In genomic region chr1:203663294-203663693, GRCh38 we compare ENCODE assay signal across 9 cellular contexts. TPM values are rescaled to one million over a fixed set of nuclear protein-coding genes. Genes with fewer than 3 reads are reported as not detected.
DNase-seq lines count a peak whose midpoint lies in the region; ATAC-seq, FAIRE-seq and TF ChIP-seq lines count a peak whose summit lies in the region.
"Had no signal": no experiment of that assay in that cellular context is flagged by ENCODE, and none has a peak within 500 bp of the region (broad histone marks: within the 10 kb centered on the region; RNA-seq: fewer than 3 reads in every experiment).

No MANE protein-coding gene starts in this region.

- H2BK12ac ChIP-seq in mesenchymal stem cell (ENCODE audit: low read length in 2 of 2): no peak overlapping the region

- H3K4me2 ChIP-seq in astrocyte (ENCODE audit: low read length) (peak overlapping the region; percentile 73), mesenchymal stem cell (ENCODE audit: low read length, poor library complexity, severe bottlenecking) (no peak overlapping the region)

- no peak for TF ChIP-seq CTCF in astrocyte (IDR thresholded peaks at IDR 0.05; ENCODE audit: insufficient read depth, low read depth, low read length)

- WGBS in mesenchymal stem cell: 37% methylated on average over 2 of the region's 2 CpGs

- H3K9me3 ChIP-seq in astrocyte (ENCODE audit: insufficient read depth, low read depth, low read length) (no peaks in the 10 kb centered on the region), mesenchymal stem cell (ENCODE audit: control insufficient read depth, low read length) (no peaks in the 10 kb centered on the region)

- intact Hi-C loops in left colon (cut with DNase I, micrococcal nuclease): no loop called here

- H3K4ac ChIP-seq in mesenchymal stem cell (ENCODE audit: low read depth in 1 of 2, low read length in 2 of 2): no peak overlapping the region

- H2AFZ ChIP-seq in ACC112 (ENCODE audit: low read length, unreplicated experiment): no peak overlapping the region
- H2AFZ ChIP-seq in astrocyte (ENCODE audit: low read depth, low read length): no peak overlapping the region
- no peak overlapping the region for H2AFZ ChIP-seq in mesenchymal stem cell (ENCODE audit: low read depth, low read length)

- peak overlapping the region in 1 of 2 experiments; percentile 11 for H3K18ac ChIP-seq in mesenchymal stem cell (ENCODE audit: low read depth in 1 of 2, low read length in 2 of 2)

- peaks cover 36% of the 10 kb centered on the region for H3K79me1 ChIP-seq in mesenchymal stem cell (replicated peaks; ENCODE audit: low read length, poor library complexity, severe bottlenecking)

- peak overlapping the region; percentile 36 for H3K4me3 ChIP-seq in ACC112 (ENCODE audit: low read depth, low read length)
- no peak overlapping the region for H3K4me3 ChIP-seq in astrocyte (ENCODE audit: insufficient read depth, low read depth, low read length)
- H3K4me3 ChIP-seq in mesenchymal stem cell (ENCODE audit: insufficient read depth in 1 of 2, low read depth in 1 of 2, low read length in 2 of 2): no peak overlapping the region

- peak; percentile 93 for FAIRE-seq in astrocyte (lab: Jason Lieb, UNC)

- no peak overlapping the region for H4K91ac ChIP-seq in mesenchymal stem cell (ENCODE audit: low read length)

- peak overlapping the region; percentile 86 for H3K27ac Mint-ChIP-seq in astrocyte (ENCODE audit: unreplicated experiment)
- H3K27ac Mint-ChIP-seq: memory B cell had no signal

- peak; percentile 93 for DNase-seq in HPDE6-E6E7 (ENCODE audit: extremely low spot score)
- DNase-seq in astrocyte (ENCODE audit: low read depth): peak; percentile 99
- peak; percentile 96 for DNase-seq in mesenchymal stem cell
- DNase-seq in NCI-H1694 treated with DMSO at 0.1 percent for 48 hours (lab: John Stamatoyannopoulos, UW): no peak
- DNase-seq in left colon: no peak
- DNase-seq in HuH-7.5 (ENCODE audit: low spot score): no peak

- no peak overlapping the region for H2BK5ac ChIP-seq in mesenchymal stem cell (ENCODE audit: low read depth, low read length, poor library complexity, severe bottlenecking)

- H3K4me1 Mint-ChIP-seq in astrocyte (ENCODE audit: low read depth, unreplicated experiment): peaks cover 35% of the 10 kb centered on the region

- H3K23ac ChIP-seq in mesenchymal stem cell (ENCODE audit: low read length in 2 of 2): no peak overlapping the region

- H3K27me3 Mint-ChIP-seq in astrocyte (ENCODE audit: low read depth, unreplicated experiment): no peaks in the 10 kb centered on the region
- H3K27me3 Mint-ChIP-seq: memory B cell had no signal

- H3K79me2 ChIP-seq in ACC112 (ENCODE audit: control insufficient read depth, insufficient read depth, low read length, unreplicated experiment) (peaks cover 60% of the 10 kb centered on the region), astrocyte (ENCODE audit: insufficient read depth, low read length) (peaks cover 71% of the 10 kb centered on the region)

- H4K20me1 ChIP-seq in astrocyte (ENCODE audit: insufficient read depth, low read length): peaks cover 11% of the 10 kb centered on the region

- H2AK5ac ChIP-seq in mesenchymal stem cell (ENCODE audit: low read length, severe bottlenecking): no peak overlapping the region

- H3K36me3 ChIP-seq in ACC112 (ENCODE audit: insufficient read depth, low read length): no peaks in the 10 kb centered on the region
- no peaks in the 10 kb centered on the region for H3K36me3 ChIP-seq in astrocyte (ENCODE audit: insufficient read depth, low read length)
- H3K36me3 ChIP-seq in mesenchymal stem cell (ENCODE audit: control insufficient read depth in 1 of 2, insufficient read depth in 2 of 2, low read depth in 1 of 2, low read length in 2 of 2): peaks cover 0 to 26% of the 10 kb centered on the region in 2 experiments

- H3K9ac ChIP-seq in astrocyte (ENCODE audit: low read length) (peak overlapping the region; percentile 80), mesenchymal stem cell (ENCODE audit: low read length) (peak overlapping the region; percentile 77)

- peaks cover 2% of the 10 kb centered on the region for H3K36me3 Mint-ChIP-seq in astrocyte (ENCODE audit: low read depth, unreplicated experiment)

- no peak overlapping the region for H2BK15ac ChIP-seq in mesenchymal stem cell (ENCODE audit: low read depth, poor library complexity, severe bottlenecking)

- H3K4me1 ChIP-seq in ACC112 (ENCODE audit: control insufficient read depth, insufficient read depth, low read length, unreplicated experiment) (peaks cover 41% of the 10 kb centered on the region), astrocyte (ENCODE audit: insufficient read depth, low read length) (peaks cover 35% of the 10 kb centered on the region), mesenchymal stem cell (ENCODE audit: control insufficient read depth, insufficient read depth, low read depth, low read length) (peaks cover 19% of the 10 kb centered on the region)

- H3K9me3 Mint-ChIP-seq in astrocyte (ENCODE audit: unreplicated experiment): no peaks in the 10 kb centered on the region
- H3K9me3 Mint-ChIP-seq: memory B cell had no signal

- H3K14ac ChIP-seq in mesenchymal stem cell (ENCODE audit: low read length in 2 of 2): no peak overlapping the region

- ATAC-seq in GM18858 (IDR thresholded peaks at IDR 0.05; ENCODE audit: unreplicated experiment): no peak
- ATAC-seq in left colon: no peak

- no peak overlapping the region for H2BK120ac ChIP-seq in mesenchymal stem cell (ENCODE audit: low read depth, low read length)

- H3K27me3 ChIP-seq in ACC112 (ENCODE audit: insufficient read depth, low read length) (no peaks in the 10 kb centered on the region), astrocyte (ENCODE audit: insufficient read depth, low read length) (no peaks in the 10 kb centered on the region), mesenchymal stem cell (ENCODE audit: control insufficient read depth in 1 of 2, insufficient read depth in 1 of 2, low read length in 2 of 2) (no peaks in the 10 kb centered on the region)

- peak overlapping the region; percentile 96 for H3K27ac ChIP-seq in ACC112 (ENCODE audit: low read depth, low read length)
- peak overlapping the region; percentile 94 for H3K27ac ChIP-seq in astrocyte (ENCODE audit: low read depth, low read length)
- H3K27ac ChIP-seq in mesenchymal stem cell (ENCODE audit: low read length, poor library complexity, severe bottlenecking): peak overlapping the region; percentile 44

- H4K8ac ChIP-seq in mesenchymal stem cell (ENCODE audit: low read length): peak overlapping the region; percentile 60

- H3K4me3 Mint-ChIP-seq in astrocyte (ENCODE audit: unreplicated experiment): peak overlapping the region; percentile 72
- H3K4me3 Mint-ChIP-seq: memory B cell had no signal

RNA-seq across cellular contexts. Expression of gene ATP2B4, which starts 36.7 kb away (rescaled TPM):
- total RNA-seq in astrocyte: 103 and 114 TPM in 2 replicates
- polyA plus RNA-seq in mesenchymal stem cell (2013, experiment 1 of 2): 58.0 TPM
- 58.7 TPM for polyA plus RNA-seq in mesenchymal stem cell (2013, experiment 2 of 2)
- 10 to 100 TPM; 17.4 to 55.8 TPM for total RNA-seq in left colon

Comparison
In these comparisons a context has a peak if more than half of its experiments do, and no peak if none do; other contexts are left out.
1. H3K27ac ChIP-seq: peak in every context shown above with its lines; median percentile 96 in ACC112; 94 in astrocyte; 44 in mesenchymal stem cell.
2. DNase-seq: peak in HPDE6-E6E7 (single experiment), astrocyte (single experiment) and mesenchymal stem cell (single experiment); none in NCI-H1694 treated with DMSO at 0.1 percent for 48 hours (single experiment), left colon (0 of 2) and HuH-7.5 (single experiment).